Comparison of ENCODE assay signal across 14 cellular contexts in genomic region chr11:47391077-47391583, GRCh38. TPM values are rescaled to one million over a fixed set of nuclear protein-coding genes. Genes with fewer than 3 reads are reported as not detected.
DNase-seq lines count a peak whose midpoint lies in the region; ATAC-seq, FAIRE-seq and TF ChIP-seq lines count a peak whose summit lies in the region.
"Had no signal": no experiment of that assay in that cellular context is flagged by ENCODE, and none has a peak within 500 bp of the region (broad histone marks: within the 10 kb centered on the region; RNA-seq: fewer than 3 reads in every experiment).

No MANE protein-coding gene starts in this region.

- H3K4me1 ChIP-seq in CD4-positive, alpha-beta memory T cell (ENCODE audit: insufficient read depth, low read length), result peaks cover 60% of the 10 kb centered on the region
- peaks cover 0 to 7% (median 0%) of the 10 kb centered on the region in 4 experiments; a peak in 2 of 7 replicates for H3K4me1 ChIP-seq in H1 (replicated peaks in 1 of 4; ENCODE audit: control insufficient read depth in 3 of 4, insufficient read depth in 4 of 4, low read length in 3 of 4)
- H3K4me1 ChIP-seq: ascending aorta, BE2C had no signal

- no peaks in the 10 kb centered on the region for H3K36me3 ChIP-seq in CD4-positive, alpha-beta memory T cell (ENCODE audit: insufficient read depth, low read length)
- no peaks in the 10 kb centered on the region for H3K36me3 ChIP-seq in H1 (ENCODE audit: control insufficient read depth in 2 of 4, insufficient read depth in 4 of 4, low read length in 3 of 4)
- H3K36me3 ChIP-seq: ascending aorta, BE2C had no signal

- no peak overlapping the region for H4K91ac ChIP-seq in H1 (replicated peaks; ENCODE audit: insufficient read length, low read length)

- no peak overlapping the region for H3K27ac ChIP-seq in CD4-positive, alpha-beta memory T cell (ENCODE audit: low read depth, low read length)
- no peak overlapping the region for H3K27ac ChIP-seq in H1 (ENCODE audit: low read depth, low read length)
- H3K27ac ChIP-seq: epithelial cell of prostate had no signal

- peak overlapping the region in 1 of 8 donors; percentile 39 for H3K4me3 Mint-ChIP-seq in CD4-positive, alpha-beta memory T cell
- H3K4me3 Mint-ChIP-seq in naive thymus-derived CD8-positive, alpha-beta T cell, result peak overlapping the region in 2 of 10 donors; percentile 19 to 69
- no peak overlapping the region for H3K4me3 Mint-ChIP-seq in nephron progenitor cell

- CTCF ChIA-PET in CD4-positive, alpha-beta memory T cell (lab: Charles Lee; ENCODE audit: partially characterized antibody), result interaction anchor here (1.5 to 9.6 kb wide), 3 partner anchors 8 to 20 kb away, joined by 3 to 116 read pairs (median 70); partner anchors contain the start of gene SLC39A13
- CTCF ChIA-PET in H1 (lab: Charles Lee; ENCODE audit: partially characterized antibody), result interaction anchor here (0.8 to 10.7 kb wide), 7 partner anchors 9 to 36 kb away, joined by 3 to 78 read pairs (median 7); no protein-coding TSS in a partner anchor

- H3K14ac ChIP-seq in H1 (ENCODE audit: insufficient read length), result no peak overlapping the region

- intact Hi-C loops in CD4-positive, alpha-beta memory T cell (cut with micrococcal nuclease), result no loop called here

- no peak for DNase-seq in CD4-positive, alpha-beta memory T cell
- peak; percentile 61 for DNase-seq in NB4 (ENCODE audit: low read depth)
- DNase-seq in H1 (ENCODE audit: low read depth in 1 of 2, low spot score in 2 of 2), result no peak
- DNase-seq in naive thymus-derived CD8-positive, alpha-beta T cell, result no peak
- DNase-seq in H54 (ENCODE audit: insufficient read length, low spot score), result no peak
- no peak for DNase-seq in NK-92 treated with Interleukin-12 subunit alpha and Interleukin-12 subunit beta, amount 100 ng/mL, for 24 hours (lab: John Stamatoyannopoulos, UW)
- DNase-seq in nephron progenitor cell, result no peak
- DNase-seq: BE2C, NCI-H226, SHP77 treated with DMSO at 0.1 percent for 48 hours had no signal

- H3K9ac ChIP-seq in H1 (replicated peaks in 1 of 4; ENCODE audit: extremely low read depth in 1 of 4, low read depth in 3 of 4, low read length in 3 of 4), result no peak overlapping the region

- H2BK120ac ChIP-seq in H1 (replicated peaks; ENCODE audit: low read depth, low read length), result no peak overlapping the region

- H3K36me3 Mint-ChIP-seq in CD4-positive, alpha-beta memory T cell, result no peaks in the 10 kb centered on the region
- no peaks in the 10 kb centered on the region for H3K36me3 Mint-ChIP-seq in naive thymus-derived CD8-positive, alpha-beta T cell
- H3K36me3 Mint-ChIP-seq in nephron progenitor cell (ENCODE audit: low read depth), result no peaks in the 10 kb centered on the region

- H3K56ac ChIP-seq in H1 (replicated peaks; ENCODE audit: insufficient read length, low read depth, low read length), result no peak overlapping the region

- H3K18ac ChIP-seq in H1 (ENCODE audit: extremely low read depth, low read length), result no peak overlapping the region

- POLR2A ChIA-PET in CD4-positive, alpha-beta memory T cell (lab: Charles Lee; ENCODE audit: partially characterized antibody), result interaction anchor here (3.6 to 6.8 kb wide), 2 partner anchors 9 to 18 kb away, joined by 31 to 86 read pairs; partner anchors contain the start of gene SLC39A13
- POLR2A ChIA-PET in H1 (lab: Charles Lee; ENCODE audit: partially characterized antibody), result interaction anchor here (1.0 to 5.4 kb wide), 3 partner anchors 8 to 27 kb away, joined by 3 to 29 read pairs (median 3); partner anchors contain the start of gene SLC39A13
- POLR2A ChIA-PET in naive thymus-derived CD8-positive, alpha-beta T cell (lab: Charles Lee), result interaction anchor here (1.4 to 11.0 kb wide), 4 partner anchors 10 to 21 kb away, joined by 4 to 147 read pairs (median 35); partner anchors contain the start of gene SLC39A13

- H2BK20ac ChIP-seq in H1 (ENCODE audit: low read length), result no peak overlapping the region

- no peak for ATAC-seq in naive thymus-derived CD8-positive, alpha-beta T cell
- ATAC-seq in GM21526 (IDR thresholded peaks at IDR 0.05; ENCODE audit: low FRiP score, unreplicated experiment), result no peak

- TF ChIP-seq CTCF in NB4 (IDR thresholded peaks at IDR 0.05; ENCODE audit: low read depth, low read length) (no peak), H1 (IDR thresholded peaks at IDR 0.05; ENCODE audit: control extremely low read depth in 1 of 3, insufficient read depth in 1 of 3, low read depth in 1 of 3, low read length in 3 of 3) (no peak), nephron progenitor cell (IDR thresholded peaks at IDR 0.05) (no peak)

- no peak for FAIRE-seq in H1 (lab: Jason Lieb, UNC)
- no peak for FAIRE-seq in H54 (lab: Jason Lieb, UNC)

- H3K4me3 ChIP-seq in CD4-positive, alpha-beta memory T cell (ENCODE audit: low read length in 2 of 2), result no peak overlapping the region
- H3K4me3 ChIP-seq in NB4 (ENCODE audit: low read depth, low read length), result no peak overlapping the region
- no peak overlapping the region for H3K4me3 ChIP-seq in H1 (ENCODE audit: extremely low read depth in 1 of 4, insufficient read depth in 2 of 4, low read depth in 3 of 4, low read length in 4 of 4)
- H3K4me3 ChIP-seq: ascending aorta had no signal

- peaks cover 16 to 69% (median 39%) of the 10 kb centered on the region in 4 donors for H3K4me1 Mint-ChIP-seq in CD4-positive, alpha-beta memory T cell
- peaks cover 21 to 83% (median 64%) of the 10 kb centered on the region in 4 donors for H3K4me1 Mint-ChIP-seq in naive thymus-derived CD8-positive, alpha-beta T cell
- peaks cover 46% of the 10 kb centered on the region for H3K4me1 Mint-ChIP-seq in nephron progenitor cell

- H4K5ac ChIP-seq in H1 (ENCODE audit: insufficient read length, low read depth, low read length), result no peak overlapping the region

- no peaks in the 10 kb centered on the region for H3K27me3 Mint-ChIP-seq in CD4-positive, alpha-beta memory T cell
- no peaks in the 10 kb centered on the region for H3K27me3 Mint-ChIP-seq in naive thymus-derived CD8-positive, alpha-beta T cell
- H3K27me3 Mint-ChIP-seq in nephron progenitor cell (ENCODE audit: low read depth, poor library complexity), result peaks cover 7% of the 10 kb centered on the region

- no peak overlapping the region for H2AK5ac ChIP-seq in H1 (ENCODE audit: low read depth, low read length)

- WGBS in H1 (ENCODE audit: extremely low coverage in 1 of 2, insufficient coverage in 1 of 2, insufficient read length in 1 of 2, insufficient replicate concordance in 2 of 2, low coverage in 1 of 2, low lambda C conversion rate in 2 of 2, missing lambda C conversion rate in 1 of 2), 2 experiments, result 90% methylated on average over 11 of the region's 11 CpGs; no CpG with 5 or more reads in 1 of the 2 experiments

- H3K4ac ChIP-seq in H1 (replicated peaks; ENCODE audit: insufficient read length, low read depth, low read length), result no peak overlapping the region

- TF ChIP-seq POLR2A in NB4 (IDR thresholded peaks at IDR 0.05; ENCODE audit: extremely low read depth, insufficient read length) (no peak), H1 (IDR thresholded peaks at IDR 0.05; ENCODE audit: control extremely low read depth in 1 of 2, low read depth in 2 of 2, low read length in 2 of 2) (no peak), H54 (IDR thresholded peaks at IDR 0.05; ENCODE audit: low read depth, low read length) (no peak)

- TF ChIP-seq EP300 in H1 (IDR thresholded peaks at IDR 0.05; ENCODE audit: borderline replicate concordance in 1 of 2, low read depth in 2 of 2, low read length in 2 of 2), result no peak

- TF ChIP-seq RAD21 in H1 (IDR thresholded peaks at IDR 0.05 in 1 of 2, conservative IDR thresholded peaks at IDR 0.05 in 1 of 2; ENCODE audit: low read depth in 2 of 2, low read length in 2 of 2), result no peak

- no peaks in the 10 kb centered on the region for H3K23me2 ChIP-seq in H1 (ENCODE audit: low read depth, low read length)

- peak overlapping the region; percentile 57 for H4K8ac ChIP-seq in H1 (ENCODE audit: extremely low read depth, insufficient read depth, low read length)

- peaks cover 0 to 2% (median 0%) of the 10 kb centered on the region in 8 donors for H3K9me3 Mint-ChIP-seq in CD4-positive, alpha-beta memory T cell
- H3K9me3 Mint-ChIP-seq in naive thymus-derived CD8-positive, alpha-beta T cell, result no peaks in the 10 kb centered on the region
- no peaks in the 10 kb centered on the region for H3K9me3 Mint-ChIP-seq in nephron progenitor cell

- no peak overlapping the region for H2AFZ ChIP-seq in H1 (ENCODE audit: low read length)

- H2BK5ac ChIP-seq in H1 (ENCODE audit: low read depth, low read length), result peak overlapping the region; percentile 26; the same call in 1 of the 2 replicates

- peak overlapping the region in 4 of 7 donors; percentile 29 to 68 (median 54) for H3K27ac Mint-ChIP-seq in CD4-positive, alpha-beta memory T cell
- peak overlapping the region in 7 of 10 donors; percentile 24 to 80 (median 64) for H3K27ac Mint-ChIP-seq in naive thymus-derived CD8-positive, alpha-beta T cell
- no peak overlapping the region for H3K27ac Mint-ChIP-seq in nephron progenitor cell

- no peak overlapping the region for H3K4me2 ChIP-seq in H1 (ENCODE audit: insufficient read depth in 1 of 2, low read depth in 2 of 2, low read length in 2 of 2)

- H3K79me1 ChIP-seq in H1 (ENCODE audit: low read depth, low read length), result no peaks in the 10 kb centered on the region

- no peaks in the 10 kb centered on the region for H4K20me1 ChIP-seq in H1 (replicated peaks in 1 of 2; ENCODE audit: control insufficient read depth in 1 of 2, insufficient read depth in 2 of 2, low read length in 2 of 2)

- H2BK15ac ChIP-seq in H1 (ENCODE audit: low read length), result no peak overlapping the region

- H3K9me3 ChIP-seq in CD4-positive, alpha-beta memory T cell (ENCODE audit: control insufficient read depth in 1 of 2, low read length in 2 of 2), result no peaks in the 10 kb centered on the region
- H3K9me3 ChIP-seq in H1 (ENCODE audit: insufficient read depth in 2 of 2, low read depth in 1 of 2, low read length in 1 of 2), result no peaks in the 10 kb centered on the region
- H3K9me3 ChIP-seq: ascending aorta, BE2C had no signal

- H3K79me2 ChIP-seq in H1 (ENCODE audit: control insufficient read depth in 1 of 2, insufficient read depth in 2 of 2, low read length in 2 of 2), result no peaks in the 10 kb centered on the region

- H2BK12ac ChIP-seq in H1 (ENCODE audit: low read depth, low read length), result no peak overlapping the region

- no peak overlapping the region for H3K23ac ChIP-seq in H1 (ENCODE audit: insufficient read length)

- H3K27me3 ChIP-seq in CD4-positive, alpha-beta memory T cell (ENCODE audit: insufficient read depth, low read length), result no peaks in the 10 kb centered on the region
- H3K27me3 ChIP-seq in H1 (replicated peaks in 1 of 4; ENCODE audit: control insufficient read depth in 3 of 4, extremely low read depth in 1 of 4, insufficient read depth in 3 of 4, low read length in 3 of 4), result no peaks in the 10 kb centered on the region
- H3K27me3 ChIP-seq: ascending aorta, BE2C had no signal

RNA-seq across cellular contexts. Expression of gene SPI1, which starts 12.8 kb away (rescaled TPM):
- 1 to 10 TPM; 4.8 to 5.0 TPM for total RNA-seq in CD4-positive, alpha-beta memory T cell
- polyA plus RNA-seq in CD4-positive, alpha-beta memory T cell, result under 1 TPM in 1 of 2 donors, not detected in 1; 0.28 TPM
- not detected in 2 replicates for total RNA-seq in H1 (2021; fragmentation: NEBNext Ultra II Directional; extraction: Animal tissue kit (Norgen Biotek cat#: 25700))
- 0.12 and 0.28 TPM in 2 replicates for polyA plus RNA-seq in H1 (2011; rRNA removed)
- 0.23 TPM for polyA plus RNA-seq in H1 (2011; cell fraction: cytosol; rRNA removed)
- 0.27 TPM for polyA plus RNA-seq in H1 (2011; cell fraction: nucleus; rRNA removed)
- polyA plus RNA-seq in H1 (2012, experiment 1 of 2), result 0.20 to 0.33 TPM in 2 of 4 replicates, not detected in the others
- 0.21 TPM for polyA plus RNA-seq in H1 (2012, experiment 2 of 2)
- 0.14 TPM for polyA plus RNA-seq in H1 (2013, experiment 1 of 2)
- 0.20 TPM for polyA plus RNA-seq in H1 (2013, experiment 2 of 2)
- 0.60 TPM in 1 of 2 replicates, not detected in the other for polyA minus RNA-seq in H1 (2011; rRNA and poly(A)+ RNA removed)
- not detected for polyA minus RNA-seq in H1 (2011; cell fraction: cytosol; rRNA and poly(A)+ RNA removed)
- not detected for polyA minus RNA-seq in H1 (2011; cell fraction: nucleus; rRNA and poly(A)+ RNA removed)
- total RNA-seq in naive thymus-derived CD8-positive, alpha-beta T cell, result 1 to 10 TPM; 3.4 to 4.7 TPM
- polyA plus RNA-seq in naive thymus-derived CD8-positive, alpha-beta T cell, result not detected
- total RNA-seq: HT-29 had no signal

RNA-seq across cellular contexts. Expression of gene SLC39A13, which starts 17.3 kb away (rescaled TPM):
- 10 to 100 TPM; 63.6 to 68.3 TPM for total RNA-seq in CD4-positive, alpha-beta memory T cell
- 10 to 100 TPM; 22.3 to 33.6 TPM for polyA plus RNA-seq in CD4-positive, alpha-beta memory T cell
- 20.9 and 23.2 TPM in 2 replicates for total RNA-seq in H1 (2021; fragmentation: NEBNext Ultra II Directional; extraction: Animal tissue kit (Norgen Biotek cat#: 25700))
- 30.0 and 42.9 TPM in 2 replicates for polyA plus RNA-seq in H1 (2011; rRNA removed)
- polyA plus RNA-seq in H1 (2011; cell fraction: cytosol; rRNA removed), result 37.3 TPM
- 134 TPM for polyA plus RNA-seq in H1 (2011; cell fraction: nucleus; rRNA removed)
- 14.8 to 28.7 TPM (median 25.1 TPM) in 4 replicates for polyA plus RNA-seq in H1 (2012, experiment 1 of 2)
- polyA plus RNA-seq in H1 (2012, experiment 2 of 2), result 18.9 TPM
- polyA plus RNA-seq in H1 (2013, experiment 1 of 2), result 19.5 TPM
- 19.1 TPM for polyA plus RNA-seq in H1 (2013, experiment 2 of 2)
- polyA minus RNA-seq in H1 (2011; rRNA and poly(A)+ RNA removed), result 8.9 and 9.6 TPM in 2 replicates
- polyA minus RNA-seq in H1 (2011; cell fraction: cytosol; rRNA and poly(A)+ RNA removed), result 10.0 TPM
- polyA minus RNA-seq in H1 (2011; cell fraction: nucleus; rRNA and poly(A)+ RNA removed), result 20.5 TPM
- 10 to 100 TPM; 63.2 to 63.9 TPM for total RNA-seq in naive thymus-derived CD8-positive, alpha-beta T cell
- polyA plus RNA-seq in naive thymus-derived CD8-positive, alpha-beta T cell, result 10 to 100 TPM; 23.8 to 41.9 (median 24.4) TPM

RNA-seq across cellular contexts. Expression of gene PSMC3, which starts 35.1 kb away (rescaled TPM):
- 10 to 100 TPM; 53.9 to 59.6 TPM for total RNA-seq in CD4-positive, alpha-beta memory T cell
- 100 to 1,000 TPM; 114 to 152 TPM for polyA plus RNA-seq in CD4-positive, alpha-beta memory T cell
- 159 and 160 TPM in 2 replicates for total RNA-seq in H1 (2021; fragmentation: NEBNext Ultra II Directional; extraction: Animal tissue kit (Norgen Biotek cat#: 25700))
- polyA plus RNA-seq in H1 (2011; rRNA removed), result 105 and 114 TPM in 2 replicates
- polyA plus RNA-seq in H1 (2011; cell fraction: cytosol; rRNA removed), result 201 TPM
- 110 TPM for polyA plus RNA-seq in H1 (2011; cell fraction: nucleus; rRNA removed)
- 209 to 226 TPM (median 211 TPM) in 4 replicates for polyA plus RNA-seq in H1 (2012, experiment 1 of 2)
- polyA plus RNA-seq in H1 (2012, experiment 2 of 2), result 124 TPM
- polyA plus RNA-seq in H1 (2013, experiment 1 of 2), result 82.6 TPM
- 81.6 TPM for polyA plus RNA-seq in H1 (2013, experiment 2 of 2)
- 94.5 and 111 TPM in 2 replicates for polyA minus RNA-seq in H1 (2011; rRNA and poly(A)+ RNA removed)
- 65.4 TPM for polyA minus RNA-seq in H1 (2011; cell fraction: cytosol; rRNA and poly(A)+ RNA removed)
- 50.5 TPM for polyA minus RNA-seq in H1 (2011; cell fraction: nucleus; rRNA and poly(A)+ RNA removed)
- total RNA-seq in naive thymus-derived CD8-positive, alpha-beta T cell, result 10 to 100 TPM; 58.4 to 60.0 TPM
- polyA plus RNA-seq in naive thymus-derived CD8-positive, alpha-beta T cell, result 100 to 1,000 TPM in 1 of 3 donors, 10 to 100 TPM in 2; 91.5 to 106 (median 94.0) TPM

RNA-seq across cellular contexts. Expression of gene MYBPC3, which starts 38.6 kb away (rescaled TPM):
- not detected for total RNA-seq in CD4-positive, alpha-beta memory T cell
- polyA plus RNA-seq in CD4-positive, alpha-beta memory T cell, result not detected
- not detected in 2 replicates for total RNA-seq in H1 (2021; fragmentation: NEBNext Ultra II Directional; extraction: Animal tissue kit (Norgen Biotek cat#: 25700))
- polyA plus RNA-seq in H1 (2011; rRNA removed), result 0.02 and 0.05 TPM in 2 replicates
- polyA plus RNA-seq in H1 (2011; cell fraction: cytosol; rRNA removed), result 0.03 TPM
- 0.19 TPM for polyA plus RNA-seq in H1 (2011; cell fraction: nucleus; rRNA removed)
- polyA plus RNA-seq in H1 (2012, experiment 1 of 2), result 0.04 to 0.05 TPM in 2 of 4 replicates, not detected in the others
- polyA plus RNA-seq in H1 (2012, experiment 2 of 2), result not detected
- polyA plus RNA-seq in H1 (2013, experiment 1 of 2), result 0.02 TPM
- polyA plus RNA-seq in H1 (2013, experiment 2 of 2), result under 0.01 TPM
- 0.07 TPM in 1 of 2 replicates, not detected in the other for polyA minus RNA-seq in H1 (2011; rRNA and poly(A)+ RNA removed)
- polyA minus RNA-seq in H1 (2011; cell fraction: cytosol; rRNA and poly(A)+ RNA removed), result not detected
- polyA minus RNA-seq in H1 (2011; cell fraction: nucleus; rRNA and poly(A)+ RNA removed), result not detected
- total RNA-seq in naive thymus-derived CD8-positive, alpha-beta T cell, result under 1 TPM in 1 of 2 experiments, not detected in 1; 0.16 TPM
- not detected for polyA plus RNA-seq in naive thymus-derived CD8-positive, alpha-beta T cell
- total RNA-seq: ascending aorta, HT-29 had no signal

RNA-seq across cellular contexts. Expression of gene RAPSN, which starts 57.8 kb away (rescaled TPM):
- 1 to 10 TPM in 1 of 2 experiments, under 1 TPM in 1; 0.55 to 1.7 TPM for total RNA-seq in CD4-positive, alpha-beta memory T cell
- not detected for polyA plus RNA-seq in CD4-positive, alpha-beta memory T cell
- 0.34 TPM in 1 of 2 replicates, not detected in the other for total RNA-seq in H1 (2021; fragmentation: NEBNext Ultra II Directional; extraction: Animal tissue kit (Norgen Biotek cat#: 25700))
- 0.05 and 0.06 TPM in 2 replicates for polyA plus RNA-seq in H1 (2011; rRNA removed)
- polyA plus RNA-seq in H1 (2011; cell fraction: cytosol; rRNA removed), result 0.05 TPM
- 0.54 TPM for polyA plus RNA-seq in H1 (2011; cell fraction: nucleus; rRNA removed)
- polyA plus RNA-seq in H1 (2012, experiment 1 of 2), result 0.11 TPM in 1 of 4 replicates, not detected in the others
- not detected for polyA plus RNA-seq in H1 (2012, experiment 2 of 2)
- polyA plus RNA-seq in H1 (2013, experiment 1 of 2), result 0.71 TPM
- polyA plus RNA-seq in H1 (2013, experiment 2 of 2), result 0.29 TPM
- not detected in 2 replicates for polyA minus RNA-seq in H1 (2011; rRNA and poly(A)+ RNA removed)
- polyA minus RNA-seq in H1 (2011; cell fraction: cytosol; rRNA and poly(A)+ RNA removed), result not detected
- 0.60 TPM for polyA minus RNA-seq in H1 (2011; cell fraction: nucleus; rRNA and poly(A)+ RNA removed)
- total RNA-seq in naive thymus-derived CD8-positive, alpha-beta T cell, result 1 to 10 TPM; 1.3 to 1.5 TPM
- polyA plus RNA-seq in naive thymus-derived CD8-positive, alpha-beta T cell, result not detected
- total RNA-seq: ascending aorta, HT-29 had no signal
